ENCODE assay signal across 1 cellular context in genomic region chr4:25908491-25908901, GRCh38.
A peak's percentile ranks its signal among the peaks of the same experiment; 100 is the strongest.
TF ChIP-seq lines count a peak whose summit lies in the region.

No MANE protein-coding gene starts in this region.

TF ChIP-seq in K562, 482 proteins besides CTCF, POLR2A, EP300 and RAD21:
- no peak for TF ChIP-seq NR2C2 (CRISPR knock-in tag; IDR thresholded peaks at IDR 0.05)
- TF ChIP-seq NR2C2 (tag; IDR thresholded peaks at IDR 0.05), result peak; percentile 28; the same call in 1 of the 2 replicates
- no peak for TF ChIP-seq FIP1L1 (IDR thresholded peaks at IDR 0.05; ENCODE audit: low read depth, low read length, poor library complexity, severe bottlenecking)
- no peak for TF ChIP-seq ILK (tag; IDR thresholded peaks at IDR 0.05; ENCODE audit: borderline replicate concordance, low read depth)
- TF ChIP-seq RB1 (IDR thresholded peaks at IDR 0.05; ENCODE audit: low read depth), result no peak
- TF ChIP-seq ZBTB34 (CRISPR knock-in tag; IDR thresholded peaks at IDR 0.05), result no peak
- TF ChIP-seq CHCHD3 (CRISPR knock-in tag; IDR thresholded peaks at IDR 0.05), result no peak
- TF ChIP-seq ATF3 (IDR thresholded peaks at IDR 0.05), result peak; percentile 52
- TF ChIP-seq ATF3 (CRISPR knock-in tag; conservative IDR thresholded peaks at IDR 0.05), result no peak
- no peak for TF ChIP-seq ZNF449 (CRISPR knock-in tag; IDR thresholded peaks at IDR 0.05)
- peak; percentile 36; the same call in 1 of the 2 replicates for TF ChIP-seq JUND (IDR thresholded peaks at IDR 0.05; ENCODE audit: borderline replicate concordance, low read depth, low read length)
- TF ChIP-seq JUND (tag; IDR thresholded peaks at IDR 0.05; ENCODE audit: borderline replicate concordance, low read depth, low read length), result peak; percentile 55; the same call in 1 of the 3 replicates
- no peak for TF ChIP-seq ZNF511 (CRISPR knock-in tag; IDR thresholded peaks at IDR 0.05)
- TF ChIP-seq PHB (CRISPR knock-in tag; IDR thresholded peaks at IDR 0.05), result no peak
- no peak for TF ChIP-seq ZFP91 (CRISPR knock-in tag; IDR thresholded peaks at IDR 0.05)
- TF ChIP-seq FOSL1 (tag; conservative IDR thresholded peaks at IDR 0.05), result peak; percentile 78
- TF ChIP-seq PRDM10 (IDR thresholded peaks at IDR 0.05; ENCODE audit: partially characterized antibody), result no peak
- TF ChIP-seq KLF13 (tag; IDR thresholded peaks at IDR 0.05; ENCODE audit: borderline replicate concordance, low read depth), result no peak
